Comparison of ENCODE assay signal across 8 cellular contexts in genomic region chr12:49342914-49343731, GRCh38. TPM values are rescaled to one million over a fixed set of nuclear protein-coding genes. Genes with fewer than 3 reads are reported as not detected.
DNase-seq lines count a peak whose midpoint lies in the region; ATAC-seq, FAIRE-seq and TF ChIP-seq lines count a peak whose summit lies in the region.

No MANE protein-coding gene starts in this region.

- H4K20me1 ChIP-seq in KMS-11 (ENCODE audit: insufficient read depth), result no peaks in the 10 kb centered on the region
- no peaks in the 10 kb centered on the region for H4K20me1 ChIP-seq in mammary epithelial cell (ENCODE audit: insufficient read depth, low read length)

- H3K79me2 ChIP-seq in KMS-11 (ENCODE audit: insufficient read depth, low read depth) (no peaks in the 10 kb centered on the region), mammary epithelial cell (ENCODE audit: insufficient read depth, low read length) (no peaks in the 10 kb centered on the region)

- in situ Hi-C loops in mammary epithelial cell (cut with MboI; ENCODE audit: low sequenced_read_pairs in 2 of 2), result no loop called here

- POLR2A ChIA-PET in CD8-positive, alpha-beta memory T cell (lab: Charles Lee), result interaction anchor here (0.7 to 1.5 kb wide), 3 partner anchors 15 to 581 kb away, joined by 3 to 7 read pairs (median 4); partner anchors contain the start of gene TROAP
- POLR2A ChIA-PET in naive thymus-derived CD4-positive, alpha-beta T cell (lab: Charles Lee), result interaction anchor here (0.5 kb wide), 1 partner anchor 419 kb away, joined by 3 read pairs; no protein-coding TSS in a partner anchor

- H3K27me3 Mint-ChIP-seq in CD8-positive, alpha-beta memory T cell, result peaks cover 40 to 46% of the 10 kb centered on the region in 2 donors
- H3K27me3 Mint-ChIP-seq in naive thymus-derived CD4-positive, alpha-beta T cell, result peaks cover 53 to 92% (median 64%) of the 10 kb centered on the region in 5 donors

- no peak for DNase-seq in CD8-positive, alpha-beta memory T cell
- DNase-seq in mammary epithelial cell, result no peak
- peak in 1 of 9 donors; percentile 31 for DNase-seq in naive thymus-derived CD4-positive, alpha-beta T cell
- no peak for DNase-seq in H54 (ENCODE audit: insufficient read length, low spot score)
- no peak for DNase-seq in activated gamma-delta T cell (lab: John Stamatoyannopoulos, UW)
- no peak for DNase-seq in NCI-H345 treated with DMSO at 0.1 percent for 48 hours (lab: John Stamatoyannopoulos, UW; ENCODE audit: unreplicated experiment)

- H3K9me3 ChIP-seq in CD8-positive, alpha-beta memory T cell (ENCODE audit: low read length), result no peaks in the 10 kb centered on the region
- no peaks in the 10 kb centered on the region for H3K9me3 ChIP-seq in mammary epithelial cell (replicated peaks; ENCODE audit: insufficient read depth, low read length)
- H3K9me3 ChIP-seq in naive thymus-derived CD4-positive, alpha-beta T cell (ENCODE audit: control insufficient read depth in 2 of 3, low read length in 3 of 3), result no peaks in the 10 kb centered on the region

- peaks cover 35 to 61% (median 42%) of the 10 kb centered on the region in 3 donors for H3K4me1 Mint-ChIP-seq in CD8-positive, alpha-beta memory T cell
- peaks cover 12 to 54% (median 41%) of the 10 kb centered on the region in 7 donors for H3K4me1 Mint-ChIP-seq in naive thymus-derived CD4-positive, alpha-beta T cell

- H3K27ac Mint-ChIP-seq in CD8-positive, alpha-beta memory T cell, result peak overlapping the region in 4 of 8 donors; percentile 12 to 36 (median 32)
- peak overlapping the region in 2 of 9 donors; percentile 26 to 55 for H3K27ac Mint-ChIP-seq in naive thymus-derived CD4-positive, alpha-beta T cell

- intact Hi-C loops in mammary epithelial cell (cut with micrococcal nuclease), result loop anchor here (1.0 kb wide), 1 partner anchor 55 kb away; no protein-coding TSS in a partner anchor
- intact Hi-C loops in naive thymus-derived CD4-positive, alpha-beta T cell (cut with micrococcal nuclease), result loop anchor here (1.0 to 2.0 kb wide), 4 partner anchors 10 to 55 kb away; partner anchors contain the start of gene TROAP (in 1 of the 2)

- no TSS peak for BruUV-seq in mammary epithelial cell (replicated peaks; lab: Mats Ljungman, UMichigan)

- H3K9ac ChIP-seq in KMS-11 (no peak overlapping the region), mammary epithelial cell (ENCODE audit: insufficient read depth, low read length) (no peak overlapping the region)

- no peaks in the 10 kb centered on the region for H3K36me3 ChIP-seq in CD8-positive, alpha-beta memory T cell (ENCODE audit: insufficient read depth, low read length)
- H3K36me3 ChIP-seq in KMS-11 (ENCODE audit: insufficient read depth) (no peaks in the 10 kb centered on the region), mammary epithelial cell (ENCODE audit: insufficient read depth, low read length) (no peaks in the 10 kb centered on the region)
- no peaks in the 10 kb centered on the region for H3K36me3 ChIP-seq in naive thymus-derived CD4-positive, alpha-beta T cell (ENCODE audit: control insufficient read depth in 2 of 3, insufficient read depth in 3 of 3, low read length in 3 of 3)

- dilution Hi-C loops in mammary epithelial cell (cut with HindIII; ENCODE audit: low sequenced_read_pairs), result no loop called here

- H3K36me3 Mint-ChIP-seq in CD8-positive, alpha-beta memory T cell, result no peaks in the 10 kb centered on the region
- no peaks in the 10 kb centered on the region for H3K36me3 Mint-ChIP-seq in naive thymus-derived CD4-positive, alpha-beta T cell

- peak; percentile 6 for ATAC-seq in naive thymus-derived CD4-positive, alpha-beta T cell
- no peak for ATAC-seq in HG03565 (IDR thresholded peaks at IDR 0.05; ENCODE audit: unreplicated experiment)

- no peak for FAIRE-seq in H54 (lab: Jason Lieb, UNC)

- peak overlapping the region; percentile 79; the same call in 1 of the 2 replicates for H2AFZ ChIP-seq in KMS-11 (ENCODE audit: low read depth)
- no peak overlapping the region for H2AFZ ChIP-seq in mammary epithelial cell (ENCODE audit: low read depth, low read length)

- CTCF ChIA-PET in CD8-positive, alpha-beta memory T cell (lab: Charles Lee), result interaction anchor here (0.6 to 3.8 kb wide), 17 partner anchors 7 to 214 kb away, joined by 3 to 109 read pairs (median 6); partner anchors contain the start of genes PRPH, SPATS2 and TROAP
- CTCF ChIA-PET in mammary epithelial cell (lab: Charles Lee; ENCODE audit: low non-redundant PET), result interaction anchor here (0.7 kb wide), 1 partner anchor 25 kb away, joined by 5 read pairs; no protein-coding TSS in a partner anchor
- CTCF ChIA-PET in naive thymus-derived CD4-positive, alpha-beta T cell (lab: Charles Lee), result interaction anchor here (0.5 to 3.6 kb wide), 11 partner anchors 8 to 75 kb away, joined by 3 to 21 read pairs (median 4); partner anchors contain the start of genes PRPH and TROAP

- H3K27ac ChIP-seq in CD8-positive, alpha-beta memory T cell (ENCODE audit: low read depth, low read length), result no peak overlapping the region
- H3K27ac ChIP-seq in KMS-11 (no peak overlapping the region), mammary epithelial cell (ENCODE audit: insufficient read depth, low read depth, low read length) (no peak overlapping the region)
- H3K27ac ChIP-seq in naive thymus-derived CD4-positive, alpha-beta T cell (ENCODE audit: low read depth, low read length), result no peak overlapping the region

- peak overlapping the region; percentile 63 for H3K4me3 ChIP-seq in CD8-positive, alpha-beta memory T cell (ENCODE audit: low read length)
- H3K4me3 ChIP-seq in KMS-11 (IDR thresholded peaks at IDR 0.05; ENCODE audit: insufficient read depth, low read depth, low read length) (no peak overlapping the region), mammary epithelial cell (replicated peaks in 1 of 3; ENCODE audit: insufficient read depth in 1 of 3, low read depth in 2 of 3, low read length in 3 of 3) (no peak overlapping the region)
- H3K4me3 ChIP-seq in naive thymus-derived CD4-positive, alpha-beta T cell (ENCODE audit: low read length), result peak overlapping the region; percentile 43

- H3K9me3 Mint-ChIP-seq in CD8-positive, alpha-beta memory T cell, result no peaks in the 10 kb centered on the region
- peaks cover 0 to 1% (median 0%) of the 10 kb centered on the region in 11 donors for H3K9me3 Mint-ChIP-seq in naive thymus-derived CD4-positive, alpha-beta T cell

- peaks cover 51% of the 10 kb centered on the region for H3K4me1 ChIP-seq in CD8-positive, alpha-beta memory T cell (ENCODE audit: insufficient read depth, low read length)
- H3K4me1 ChIP-seq in KMS-11 (ENCODE audit: low read depth, poor library complexity, severe bottlenecking) (peaks cover 42% of the 10 kb centered on the region), mammary epithelial cell (ENCODE audit: insufficient read depth, low read length) (peaks cover 35% of the 10 kb centered on the region)
- peaks cover 44 to 51% of the 10 kb centered on the region in 2 donors for H3K4me1 ChIP-seq in naive thymus-derived CD4-positive, alpha-beta T cell (ENCODE audit: control insufficient read depth in 2 of 2, insufficient read depth in 2 of 2, low read length in 2 of 2)

- no peak for TF ChIP-seq POLR2A in H54 (IDR thresholded peaks at IDR 0.05; ENCODE audit: low read depth, low read length)

- peaks cover 46% of the 10 kb centered on the region for H3K27me3 ChIP-seq in CD8-positive, alpha-beta memory T cell (ENCODE audit: insufficient read depth, low read length, poor library complexity, severe bottlenecking)
- peaks cover 56% of the 10 kb centered on the region for H3K27me3 ChIP-seq in KMS-11 (ENCODE audit: insufficient read depth, low read depth)
- peaks cover 25% of the 10 kb centered on the region for H3K27me3 ChIP-seq in mammary epithelial cell (ENCODE audit: insufficient read depth, low read length)
- H3K27me3 ChIP-seq in naive thymus-derived CD4-positive, alpha-beta T cell (ENCODE audit: control insufficient read depth in 2 of 2, insufficient read depth in 2 of 2, low read length in 2 of 2), result peaks cover 13 to 33% of the 10 kb centered on the region in 2 donors

- peak overlapping the region; percentile 85 for H3K4me2 ChIP-seq in KMS-11
- peak overlapping the region; percentile 47 for H3K4me2 ChIP-seq in mammary epithelial cell (ENCODE audit: insufficient read depth, low read depth, low read length)

- WGBS in mammary epithelial cell (ENCODE audit: low coverage, missing lambda C conversion rate), result 42% methylated on average over 15 of the region's 33 CpGs

- peak overlapping the region; percentile 62 to 91 (median 75) for H3K4me3 Mint-ChIP-seq in CD8-positive, alpha-beta memory T cell
- H3K4me3 Mint-ChIP-seq in naive thymus-derived CD4-positive, alpha-beta T cell, result peak overlapping the region; percentile 61 to 92 (median 76)

- TF ChIP-seq CTCF in KMS-11 (conservative IDR thresholded peaks at IDR 0.05; ENCODE audit: low read depth, low read length), result no peak
- TF ChIP-seq CTCF in mammary epithelial cell (conservative IDR thresholded peaks at IDR 0.05 in 1 of 2, IDR thresholded peaks at IDR 0.05 in 1 of 2; ENCODE audit: extremely low read depth in 1 of 2, insufficient read depth in 1 of 2, low read depth in 1 of 2, low read length in 2 of 2), result no peak

RNA-seq across cellular contexts. Expression of gene DNAJC22, which starts 3.6 kb away (rescaled TPM):
- not detected for total RNA-seq in CD8-positive, alpha-beta memory T cell
- polyA plus RNA-seq in CD8-positive, alpha-beta memory T cell, result not detected
- total RNA-seq in mammary epithelial cell, result under 1 TPM; 0.14 to 0.17 TPM
- polyA plus RNA-seq in mammary epithelial cell, result 0.03 TPM
- polyA minus RNA-seq in mammary epithelial cell, result not detected
- not detected for total RNA-seq in naive thymus-derived CD4-positive, alpha-beta T cell
- not detected for polyA plus RNA-seq in naive thymus-derived CD4-positive, alpha-beta T cell

RNA-seq across cellular contexts. Expression of gene C1QL4, which starts 6.1 kb away (rescaled TPM):
- total RNA-seq in CD8-positive, alpha-beta memory T cell, result not detected
- not detected for polyA plus RNA-seq in CD8-positive, alpha-beta memory T cell
- total RNA-seq in mammary epithelial cell, result under 1 TPM in 1 of 2 donors, not detected in 1; 0.24 TPM
- 0.03 TPM for polyA plus RNA-seq in mammary epithelial cell
- polyA minus RNA-seq in mammary epithelial cell, result not detected
- not detected for total RNA-seq in naive thymus-derived CD4-positive, alpha-beta T cell
- not detected for polyA plus RNA-seq in naive thymus-derived CD4-positive, alpha-beta T cell

RNA-seq across cellular contexts. Expression of gene TROAP, which starts 20.1 kb away (rescaled TPM):
- 10 to 100 TPM; 33.6 to 35.0 TPM for total RNA-seq in CD8-positive, alpha-beta memory T cell
- 0.79 TPM for polyA plus RNA-seq in CD8-positive, alpha-beta memory T cell
- 10 to 100 TPM in 1 of 2 donors, under 1 TPM in 1; 0.33 to 34.2 TPM for total RNA-seq in mammary epithelial cell
- polyA plus RNA-seq in mammary epithelial cell, result 23.0 TPM
- 30.6 TPM for polyA minus RNA-seq in mammary epithelial cell
- total RNA-seq in naive thymus-derived CD4-positive, alpha-beta T cell, result 10 to 100 TPM in 1 of 5 experiments, 1 to 10 TPM in 2, under 1 TPM in 1, not detected in 1; 0.83 to 58.2 (median 1.3) TPM
- under 1 TPM in 1 of 2 donors, not detected in 1; 0.21 TPM for polyA plus RNA-seq in naive thymus-derived CD4-positive, alpha-beta T cell

RNA-seq across cellular contexts. Expression of gene SPATS2, which starts 24.1 kb away (rescaled TPM):
- 1 to 10 TPM; 9.1 to 9.4 TPM for total RNA-seq in CD8-positive, alpha-beta memory T cell
- 7.6 TPM for polyA plus RNA-seq in CD8-positive, alpha-beta memory T cell
- 10 to 100 TPM; 22.3 to 51.2 TPM for total RNA-seq in mammary epithelial cell
- polyA plus RNA-seq in mammary epithelial cell, result 35.2 TPM
- 88.5 TPM for polyA minus RNA-seq in mammary epithelial cell
- total RNA-seq in naive thymus-derived CD4-positive, alpha-beta T cell, result 1 to 10 TPM; 7.4 to 9.8 (median 8.9) TPM
- polyA plus RNA-seq in naive thymus-derived CD4-positive, alpha-beta T cell, result 1 to 10 TPM; 3.0 to 7.8 TPM

RNA-seq across cellular contexts. Expression of gene PRPH, which starts 48.2 kb away (rescaled TPM):
- total RNA-seq in CD8-positive, alpha-beta memory T cell, result not detected
- not detected for polyA plus RNA-seq in CD8-positive, alpha-beta memory T cell
- total RNA-seq in mammary epithelial cell, result under 1 TPM in 1 of 2 donors, not detected in 1; 0.35 TPM
- not detected for polyA plus RNA-seq in mammary epithelial cell
- not detected for polyA minus RNA-seq in mammary epithelial cell
- total RNA-seq in naive thymus-derived CD4-positive, alpha-beta T cell, result not detected
- not detected for polyA plus RNA-seq in naive thymus-derived CD4-positive, alpha-beta T cell

Comparison
In these comparisons a context has a peak if more than half of its experiments do, and no peak if none do; other contexts are left out.
1. H3K4me3 ChIP-seq: peak in CD8-positive, alpha-beta memory T cell (single experiment) and naive thymus-derived CD4-positive, alpha-beta T cell (single experiment); none in KMS-11 (single experiment) and mammary epithelial cell (0 of 3).